Comparison of ENCODE assay signal across 9 cellular contexts in genomic region chrX:47618923-47619485, GRCh38. TPM values are rescaled to one million over a fixed set of nuclear protein-coding genes. Genes with fewer than 3 reads are reported as not detected.
A peak's percentile ranks its signal among the peaks of the same experiment; 100 is the strongest.
DNase-seq lines count a peak whose midpoint lies in the region; ATAC-seq, FAIRE-seq and TF ChIP-seq lines count a peak whose summit lies in the region.
"Had no signal": no experiment of that assay in that cellular context is flagged by ENCODE, and none has a peak within 500 bp of the region (broad histone marks: within the 10 kb centered on the region; RNA-seq: fewer than 3 reads in every experiment).

No MANE protein-coding gene starts in this region.

- FAIRE-seq in urothelium cell line (lab: Jason Lieb, UNC), result no peak

- TF ChIP-seq CTCF in upper lobe of right lung (IDR thresholded peaks at IDR 0.05), result no peak

- H3K4me1 ChIP-seq in right cardiac atrium (ENCODE audit: control insufficient read depth, insufficient read depth, low read length) (no peaks in the 10 kb centered on the region), upper lobe of right lung (no peaks in the 10 kb centered on the region)
- H3K4me1 ChIP-seq: Peyer's patch had no signal

- intact Hi-C loops in right cardiac atrium (cut with DNase I), result no loop called here
- intact Hi-C loops in Right ventricle myocardium superior (cut with DNase I), result no loop called here
- intact Hi-C loops in upper lobe of right lung (cut with DNase I), result no loop called here

- H3K27me3 Mint-ChIP-seq in activated naive CD8-positive, alpha-beta T cell treated with anti-CD3 and anti-CD28 coated beads, Interleukin-2, amount 10 ng/mL, durations not matched to agents 7 days and 5 days, result peaks cover 28% of the 10 kb centered on the region
- H3K27me3 Mint-ChIP-seq in memory B cell, result peaks cover 31% of the 10 kb centered on the region

- H3K36me3 ChIP-seq in upper lobe of right lung, result no peaks in the 10 kb centered on the region
- H3K36me3 ChIP-seq: Peyer's patch had no signal

- peak overlapping the region; percentile 62 for H3K4me3 Mint-ChIP-seq in activated naive CD8-positive, alpha-beta T cell treated with anti-CD3 and anti-CD28 coated beads, Interleukin-2, amount 10 ng/mL, durations not matched to agents 7 days and 5 days
- peak overlapping the region; percentile 57 for H3K4me3 Mint-ChIP-seq in memory B cell

- H3K4me1 Mint-ChIP-seq in activated naive CD8-positive, alpha-beta T cell treated with anti-CD3 and anti-CD28 coated beads, Interleukin-2, amount 10 ng/mL, durations not matched to agents 7 days and 5 days, result peaks cover 5% of the 10 kb centered on the region
- H3K4me1 Mint-ChIP-seq in memory B cell, result peaks cover 3% of the 10 kb centered on the region

- H3K27ac ChIP-seq in right cardiac atrium (ENCODE audit: low read length), result no peak overlapping the region
- H3K27ac ChIP-seq in upper lobe of right lung, result no peak overlapping the region
- H3K27ac ChIP-seq: Peyer's patch had no signal

- POLR2A ChIA-PET in activated naive CD8-positive, alpha-beta T cell treated with anti-CD3 and anti-CD28 coated beads, Interleukin-2, amount 10 ng/mL, durations not matched to agents 7 days and 5 days (lab: Charles Lee), result no interaction called here

- no peaks in the 10 kb centered on the region for H3K9me3 Mint-ChIP-seq in activated naive CD8-positive, alpha-beta T cell treated with anti-CD3 and anti-CD28 coated beads, Interleukin-2, amount 10 ng/mL, durations not matched to agents 7 days and 5 days
- no peaks in the 10 kb centered on the region for H3K9me3 Mint-ChIP-seq in memory B cell

- H3K27me3 ChIP-seq in right cardiac atrium (ENCODE audit: control insufficient read depth, insufficient read depth) (no peaks in the 10 kb centered on the region), upper lobe of right lung (no peaks in the 10 kb centered on the region)
- H3K27me3 ChIP-seq: Peyer's patch had no signal

- no peak for DNase-seq in right cardiac atrium
- DNase-seq in Right ventricle myocardium superior, result no peak
- DNase-seq in activated naive CD8-positive, alpha-beta T cell treated with anti-CD3 and anti-CD28 coated beads, Interleukin-2, amount 10 ng/mL, durations not matched to agents 7 days and 5 days, result no peak
- DNase-seq in memory B cell (ENCODE audit: low spot score in 2 of 2), result no peak
- no peak for DNase-seq in upper lobe of right lung
- no peak for DNase-seq in urothelium cell line (ENCODE audit: low spot score)
- DNase-seq in AG08396 (ENCODE audit: low spot score), result no peak

- no peak for ATAC-seq in right cardiac atrium
- ATAC-seq in Right ventricle myocardium superior (ENCODE audit: poor library complexity), result no peak
- no peak for ATAC-seq in activated naive CD8-positive, alpha-beta T cell treated with anti-CD3 and anti-CD28 coated beads, Interleukin-2, amount 10 ng/mL, durations not matched to agents 7 days and 5 days (ENCODE audit: low read depth)
- ATAC-seq in memory B cell (ENCODE audit: low read depth), result no peak
- ATAC-seq in upper lobe of right lung, result no peak
- no peak for ATAC-seq in HG03378 (IDR thresholded peaks at IDR 0.05; ENCODE audit: unreplicated experiment)

- no peaks in the 10 kb centered on the region for H3K9me3 ChIP-seq in right cardiac atrium (ENCODE audit: control insufficient read depth, low read length)
- no peaks in the 10 kb centered on the region for H3K9me3 ChIP-seq in upper lobe of right lung
- H3K9me3 ChIP-seq: Peyer's patch had no signal

- H3K27ac Mint-ChIP-seq in activated naive CD8-positive, alpha-beta T cell treated with anti-CD3 and anti-CD28 coated beads, Interleukin-2, amount 10 ng/mL, durations not matched to agents 7 days and 5 days, result peak overlapping the region; percentile 60
- no peak overlapping the region for H3K27ac Mint-ChIP-seq in memory B cell

- peak overlapping the region; percentile 25 for H3K4me3 ChIP-seq in right cardiac atrium (ENCODE audit: low read length)
- peak overlapping the region; percentile 38 for H3K4me3 ChIP-seq in upper lobe of right lung

- no peaks in the 10 kb centered on the region for H3K36me3 Mint-ChIP-seq in activated naive CD8-positive, alpha-beta T cell treated with anti-CD3 and anti-CD28 coated beads, Interleukin-2, amount 10 ng/mL, durations not matched to agents 7 days and 5 days
- no peaks in the 10 kb centered on the region for H3K36me3 Mint-ChIP-seq in memory B cell

- 29% methylated on average over 32 of the region's 32 CpGs for WGBS in right cardiac atrium

RNA-seq across cellular contexts. Expression of gene SYN1, which starts 0.7 kb away (rescaled TPM):
- total RNA-seq in right cardiac atrium (10 to 100 TPM in 2 of 4 donors, 1 to 10 TPM in 2; 8.6 to 17.5 (median 13.0) TPM), Right ventricle myocardium superior (10.9 TPM), upper lobe of right lung (0.75 TPM)
- polyA plus RNA-seq in right cardiac atrium, result 21.9 TPM
- under 1 TPM; 0.37 to 1.00 TPM for total RNA-seq in activated naive CD8-positive, alpha-beta T cell treated with anti-CD3 and anti-CD28 coated beads, Interleukin-2, amount 10 ng/mL, durations not matched to agents 7 days and 5 days

RNA-seq across cellular contexts. Expression of gene CFP, which starts 10.7 kb away (rescaled TPM):
- total RNA-seq in right cardiac atrium, result 1 to 10 TPM; 6.1 to 7.7 (median 7.4) TPM
- 4.7 TPM for polyA plus RNA-seq in right cardiac atrium
- total RNA-seq in Right ventricle myocardium superior, result 2.6 TPM
- 10 to 100 TPM; 14.1 to 14.6 TPM for total RNA-seq in activated naive CD8-positive, alpha-beta T cell treated with anti-CD3 and anti-CD28 coated beads, Interleukin-2, amount 10 ng/mL, durations not matched to agents 7 days and 5 days
- 14.9 TPM for total RNA-seq in upper lobe of right lung

RNA-seq across cellular contexts. Expression of gene ELK1, which starts 31.4 kb away (rescaled TPM):
- total RNA-seq in right cardiac atrium, result 10 to 100 TPM; 24.1 to 32.3 (median 25.6) TPM
- polyA plus RNA-seq in right cardiac atrium, result 16.7 TPM
- total RNA-seq in Right ventricle myocardium superior, result 20.9 TPM
- total RNA-seq in activated naive CD8-positive, alpha-beta T cell treated with anti-CD3 and anti-CD28 coated beads, Interleukin-2, amount 10 ng/mL, durations not matched to agents 7 days and 5 days, result 10 to 100 TPM; 53.5 to 54.5 TPM
- total RNA-seq in upper lobe of right lung, result 29.2 TPM

RNA-seq across cellular contexts. Expression of gene TIMP1, which starts 36.8 kb away (rescaled TPM):
- 100 to 1,000 TPM; 254 to 515 (median 403) TPM for total RNA-seq in right cardiac atrium
- 284 TPM for polyA plus RNA-seq in right cardiac atrium
- total RNA-seq in Right ventricle myocardium superior, result 62.7 TPM
- total RNA-seq in activated naive CD8-positive, alpha-beta T cell treated with anti-CD3 and anti-CD28 coated beads, Interleukin-2, amount 10 ng/mL, durations not matched to agents 7 days and 5 days, result 10 to 100 TPM; 54.9 to 56.0 TPM
- total RNA-seq in upper lobe of right lung, result 324 TPM

RNA-seq across cellular contexts. Expression of gene UXT, which starts 40.0 kb away (rescaled TPM):
- total RNA-seq in right cardiac atrium (100 to 1,000 TPM in 3 of 4 donors, 10 to 100 TPM in 1; 97.8 to 115 (median 103) TPM), Right ventricle myocardium superior (93.2 TPM), upper lobe of right lung (77.5 TPM)
- 155 TPM for polyA plus RNA-seq in right cardiac atrium
- total RNA-seq in activated naive CD8-positive, alpha-beta T cell treated with anti-CD3 and anti-CD28 coated beads, Interleukin-2, amount 10 ng/mL, durations not matched to agents 7 days and 5 days, result 100 to 1,000 TPM; 152 TPM
